29 cellular contexts compared by ENCODE assay signal in genomic region chr22:48588151-48588880, GRCh38.
"Had no signal": no experiment of that assay in that cellular context is flagged by ENCODE, and none has a peak within 500 bp of the region (broad histone marks: within the 10 kb centered on the region; RNA-seq: fewer than 3 reads in every experiment).

No MANE protein-coding gene starts in this region.

- ATAC-seq: heart right ventricle; left lobe of liver; naive thymus-derived CD4-positive, alpha-beta T cell; pancreas; right lobe of liver; stimulated activated naive B cell treated with anti-CD40 and anti-IgM and Interleukin-4, amounts not matched to agents 10 μg/mL and 1 μg/mL and 100 μg/mL, for 72 hours; stimulated activated naive CD8-positive, alpha-beta T cell treated with anti-CD3 and anti-CD28 coated beads, Interleukin-15, amount 100 ng/mL, for 72 hours; upper lobe of right lung had no signal

- H3K36me3 ChIP-seq: esophagus muscularis mucosa, heart right ventricle, neutrophil, pancreas, right lobe of liver, suprapubic skin, transverse colon, upper lobe of right lung, uterus had no signal

- DNase-seq: dermis blood vessel endothelial cell; effector memory CD4-positive, alpha-beta T cell; foreskin melanocyte; glutamatergic neuron; heart right ventricle; hippocampal formation; immature natural killer cell; islet precursor cell; mammary epithelial cell; mesendoderm; midbrain; naive thymus-derived CD4-positive, alpha-beta T cell; right lobe of liver; small intestine; stimulated activated CD4-positive, alpha-beta T cell treated with anti-CD3 and anti-CD28 coated beads, Interleukin-15, amount 100 ng/mL, for 24 hours; stimulated activated CD4-positive, alpha-beta T cell treated with anti-CD3 and anti-CD28 coated beads, Interleukin-2, amount 100 ng/mL, for 48 hours; stimulated activated naive B cell treated with anti-CD40 and anti-IgM and Interleukin-4, amounts not matched to agents 10 μg/mL and 1 μg/mL and 100 μg/mL, for 72 hours; stimulated activated naive CD8-positive, alpha-beta T cell treated with anti-CD3 and anti-CD28 coated beads, Interleukin-15, amount 100 ng/mL, for 72 hours; transverse colon; upper lobe of right lung; uterus had no signal

- H3K27me3 ChIP-seq: neutrophil, pancreas, right lobe of liver, transverse colon, uterus had no signal

- H3K27ac ChIP-seq: coronary artery, esophagus muscularis mucosa, heart right ventricle, neutrophil, pancreas, right lobe of liver, suprapubic skin, transverse colon, upper lobe of right lung, uterus had no signal

- H3K4me3 ChIP-seq: coronary artery, esophagus muscularis mucosa, heart right ventricle, pancreas, right lobe of liver, suprapubic skin, transverse colon, upper lobe of right lung, uterus had no signal

- H3K9me3 Mint-ChIP-seq: immature natural killer cell; naive thymus-derived CD4-positive, alpha-beta T cell; nephron; stimulated activated naive B cell treated with anti-CD40 and anti-IgM and Interleukin-4, amounts not matched to agents 10 μg/mL and 1 μg/mL and 100 μg/mL, for 72 hours; stimulated activated naive CD8-positive, alpha-beta T cell treated with anti-CD3 and anti-CD28 coated beads, Interleukin-15, amount 100 ng/mL, for 72 hours had no signal

- H3K4me1 Mint-ChIP-seq: immature natural killer cell; naive thymus-derived CD4-positive, alpha-beta T cell; nephron; stimulated activated naive B cell treated with anti-CD40 and anti-IgM and Interleukin-4, amounts not matched to agents 10 μg/mL and 1 μg/mL and 100 μg/mL, for 72 hours; stimulated activated naive CD8-positive, alpha-beta T cell treated with anti-CD3 and anti-CD28 coated beads, Interleukin-15, amount 100 ng/mL, for 72 hours had no signal

- H3K9me3 ChIP-seq: esophagus muscularis mucosa, heart right ventricle, neutrophil, pancreas, right lobe of liver, suprapubic skin, transverse colon, upper lobe of right lung, uterus had no signal

- H3K27me3 Mint-ChIP-seq: progenitor cell of endocrine pancreas; stimulated activated naive B cell treated with anti-CD40 and anti-IgM and Interleukin-4, amounts not matched to agents 10 μg/mL and 1 μg/mL and 100 μg/mL, for 72 hours; stimulated activated naive CD8-positive, alpha-beta T cell treated with anti-CD3 and anti-CD28 coated beads, Interleukin-15, amount 100 ng/mL, for 72 hours had no signal

- H3K36me3 Mint-ChIP-seq: immature natural killer cell; naive thymus-derived CD4-positive, alpha-beta T cell; stimulated activated naive B cell treated with anti-CD40 and anti-IgM and Interleukin-4, amounts not matched to agents 10 μg/mL and 1 μg/mL and 100 μg/mL, for 72 hours had no signal

- H3K4me1 ChIP-seq: esophagus muscularis mucosa, heart right ventricle, pancreas, right lobe of liver, transverse colon, upper lobe of right lung, uterus had no signal

- H3K27ac Mint-ChIP-seq: immature natural killer cell; nephron; progenitor cell of endocrine pancreas; stimulated activated naive B cell treated with anti-CD40 and anti-IgM and Interleukin-4, amounts not matched to agents 10 μg/mL and 1 μg/mL and 100 μg/mL, for 72 hours; stimulated activated naive CD8-positive, alpha-beta T cell treated with anti-CD3 and anti-CD28 coated beads, Interleukin-15, amount 100 ng/mL, for 72 hours had no signal

- H3K4me3 Mint-ChIP-seq: immature natural killer cell; naive thymus-derived CD4-positive, alpha-beta T cell; nephron; stimulated activated naive B cell treated with anti-CD40 and anti-IgM and Interleukin-4, amounts not matched to agents 10 μg/mL and 1 μg/mL and 100 μg/mL, for 72 hours; stimulated activated naive CD8-positive, alpha-beta T cell treated with anti-CD3 and anti-CD28 coated beads, Interleukin-15, amount 100 ng/mL, for 72 hours had no signal
